In genomic region chr7:31335889-31336201, GRCh38 we compare ENCODE assay signal across 24 cellular contexts. TPM values are rescaled to one million over a fixed set of nuclear protein-coding genes. Genes with fewer than 3 reads are reported as not detected.
DNase-seq lines count a peak whose midpoint lies in the region; ATAC-seq and TF ChIP-seq lines count a peak whose summit lies in the region.
"Had no signal": no experiment of that assay in that cellular context is flagged by ENCODE, and none has a peak within 500 bp of the region (broad histone marks: within the 10 kb centered on the region; RNA-seq: fewer than 3 reads in every experiment).

No MANE protein-coding gene starts in this region.

- no peak overlapping the region for H3K23ac ChIP-seq in mesenchymal stem cell (ENCODE audit: low read length in 2 of 2)

- H3K4me3 ChIP-seq in esophagus muscularis mucosa (peak overlapping the region; percentile 7 to 32 (median 27)), mesenchymal stem cell (ENCODE audit: insufficient read depth in 1 of 2, low read depth in 1 of 2, low read length in 2 of 2) (peak overlapping the region in 1 of 2 experiments; percentile 18), suprapubic skin (peak overlapping the region; percentile 8)
- H3K4me3 ChIP-seq: BLaER1, K562, mucosa of descending colon, SK-N-MC had no signal

- H2BK120ac ChIP-seq in mesenchymal stem cell (ENCODE audit: low read depth, low read length): no peak overlapping the region

- H3K27me3 Mint-ChIP-seq in WTC11 (ENCODE audit: low read depth): peaks cover 62% of the 10 kb centered on the region

- no peak overlapping the region for H3K18ac ChIP-seq in mesenchymal stem cell (ENCODE audit: low read depth in 1 of 2, low read length in 2 of 2)

- H3K27me3 ChIP-seq in esophagus muscularis mucosa (peaks cover 0 to 42% (median 14%) of the 10 kb centered on the region in 4 donors), mesenchymal stem cell (ENCODE audit: control insufficient read depth in 1 of 2, insufficient read depth in 1 of 2, low read length in 2 of 2) (peaks cover 35 to 60% of the 10 kb centered on the region in 2 experiments), suprapubic skin (peaks cover 47% of the 10 kb centered on the region)
- H3K27me3 ChIP-seq: BLaER1 had no signal

- CTCF ChIA-PET in WTC11 (lab: Charles Lee): interaction anchor here (0.6 to 3.4 kb wide), 37 partner anchors 9 to 432 kb away, joined by 3 to 67 read pairs (median 4); no protein-coding TSS in a partner anchor

- H3K9me3 ChIP-seq in esophagus muscularis mucosa (peaks cover 0 to 3% (median 0%) of the 10 kb centered on the region in 4 donors), mesenchymal stem cell (ENCODE audit: control insufficient read depth, low read length) (no peaks in the 10 kb centered on the region), suprapubic skin (no peaks in the 10 kb centered on the region)
- H3K9me3 ChIP-seq: mucosa of descending colon had no signal

- TF ChIP-seq EP300 in esophagus muscularis mucosa (IDR thresholded peaks at IDR 0.05): no peak
- no peak for TF ChIP-seq EP300 in suprapubic skin (IDR thresholded peaks at IDR 0.05)

- H4K91ac ChIP-seq in mesenchymal stem cell (ENCODE audit: low read length): no peak overlapping the region

- no peak overlapping the region for H3K4ac ChIP-seq in mesenchymal stem cell (ENCODE audit: low read depth in 1 of 2, low read length in 2 of 2)

- no peak overlapping the region for H4K8ac ChIP-seq in mesenchymal stem cell (ENCODE audit: low read length)

- no peak for DNase-seq in WTC11 (ENCODE audit: low spot score)
- DNase-seq in esophagus muscularis mucosa (ENCODE audit: extremely low spot score): no peak
- no peak for DNase-seq in mesenchymal stem cell
- no peak for DNase-seq in suprapubic skin (ENCODE audit: low spot score in 2 of 2)
- no peak for DNase-seq in activated T-cell treated with anti-CD3 and anti-CD28 coated beads, Interleukin-2, amount 50 U/mL, for 1 hour
- no peak for DNase-seq in NCI-H748 (lab: John Stamatoyannopoulos, UW; ENCODE audit: unreplicated experiment)
- DNase-seq: activated effector memory CD4-positive, alpha-beta T cell treated with Interleukin-2 at 50 U/mL for 16 hours; amniotic stem cell; NCI-H1092 treated with DMSO at 0.1 percent for 48 hours; NCI-H69; T1000 had no signal

- no peaks in the 10 kb centered on the region for H3K9me3 Mint-ChIP-seq in WTC11

- WGBS in esophagus muscularis mucosa: 12% methylated on average over 12 of the region's 12 CpGs
- WGBS in mesenchymal stem cell: 32% methylated on average over 12 of the region's 12 CpGs
- 25% methylated on average over 11 of the region's 12 CpGs for WGBS in suprapubic skin

- H2BK5ac ChIP-seq in mesenchymal stem cell (ENCODE audit: low read depth, low read length, poor library complexity, severe bottlenecking): no peak overlapping the region

- ATAC-seq in WTC11 (peak; percentile 60; the same call in 1 of the 2 replicates), HG02623 (IDR thresholded peaks at IDR 0.05; ENCODE audit: unreplicated experiment) (no peak), HG03342 (IDR thresholded peaks at IDR 0.05; ENCODE audit: unreplicated experiment) (no peak)
- ATAC-seq: gastroesophageal sphincter had no signal

- H2BK12ac ChIP-seq in mesenchymal stem cell (ENCODE audit: low read length in 2 of 2): no peak overlapping the region

- H3K4me3 Mint-ChIP-seq in WTC11: peak overlapping the region; percentile 74

- TF ChIP-seq POLR2A in esophagus muscularis mucosa (IDR thresholded peaks at IDR 0.05; ENCODE audit: low read depth): no peak
- no peak for TF ChIP-seq POLR2A in suprapubic skin (IDR thresholded peaks at IDR 0.05)

- POLR2A ChIA-PET in WTC11 (lab: Charles Lee): no interaction called here

- intact Hi-C loops in esophagus muscularis mucosa (cut with DNase I): no loop called here

- H3K14ac ChIP-seq in mesenchymal stem cell (ENCODE audit: low read length in 2 of 2): no peak overlapping the region

- H3K4me1 ChIP-seq in esophagus muscularis mucosa (peaks cover 0 to 18% (median 11%) of the 10 kb centered on the region in 4 donors), mesenchymal stem cell (ENCODE audit: control insufficient read depth, insufficient read depth, low read depth, low read length) (peaks cover 7% of the 10 kb centered on the region), suprapubic skin (peaks cover 9% of the 10 kb centered on the region)
- H3K4me1 ChIP-seq: BLaER1 had no signal

- 0 out of 2 replicates have a peak, but pooled peaks cover 2% of the 10 kb centered on the region for H3K4me1 Mint-ChIP-seq in WTC11

- H3K27ac Mint-ChIP-seq in WTC11: no peak overlapping the region

- no peak overlapping the region for H3K27ac ChIP-seq in esophagus muscularis mucosa (replicated peaks in 1 of 4)
- H3K27ac ChIP-seq in mesenchymal stem cell (ENCODE audit: low read length, poor library complexity, severe bottlenecking): no peak overlapping the region
- no peak overlapping the region for H3K27ac ChIP-seq in suprapubic skin
- H3K27ac ChIP-seq: BLaER1, epithelial cell of prostate, gastroesophageal sphincter, SK-N-MC, tibial nerve had no signal

- peak overlapping the region; percentile 7 for H3K4me2 ChIP-seq in mesenchymal stem cell (ENCODE audit: low read length, poor library complexity, severe bottlenecking)
- H3K4me2 ChIP-seq: BLaER1 had no signal

- H3K79me1 ChIP-seq in mesenchymal stem cell (replicated peaks; ENCODE audit: low read length, poor library complexity, severe bottlenecking): no peaks in the 10 kb centered on the region

- no peak overlapping the region for H2AK5ac ChIP-seq in mesenchymal stem cell (ENCODE audit: low read length, severe bottlenecking)

- no peaks in the 10 kb centered on the region for H3K36me3 ChIP-seq in esophagus muscularis mucosa
- H3K36me3 ChIP-seq in mesenchymal stem cell (ENCODE audit: control insufficient read depth in 1 of 2, insufficient read depth in 2 of 2, low read depth in 1 of 2, low read length in 2 of 2): no peaks in the 10 kb centered on the region
- no peaks in the 10 kb centered on the region for H3K36me3 ChIP-seq in suprapubic skin
- H3K36me3 ChIP-seq: BLaER1, gastroesophageal sphincter, tibial nerve had no signal

- H2BK15ac ChIP-seq in mesenchymal stem cell (ENCODE audit: low read depth, poor library complexity, severe bottlenecking): no peak overlapping the region

- no peak overlapping the region for H3K9ac ChIP-seq in mesenchymal stem cell (ENCODE audit: low read length)
- H3K9ac ChIP-seq: BLaER1 had no signal

- H3K36me3 Mint-ChIP-seq in WTC11: no peaks in the 10 kb centered on the region

- H2AFZ ChIP-seq in mesenchymal stem cell (ENCODE audit: low read depth, low read length): no peak overlapping the region

- TF ChIP-seq CTCF in WTC11 (IDR thresholded peaks at IDR 0.05): no peak
- no peak for TF ChIP-seq CTCF in esophagus muscularis mucosa (IDR thresholded peaks at IDR 0.05)
- no peak for TF ChIP-seq CTCF in suprapubic skin (IDR thresholded peaks at IDR 0.05)

TF ChIP-seq in WTC11, 78 proteins besides CTCF, POLR2A, EP300 and RAD21 (continues in another document):
- no peak for TF ChIP-seq ZNF317 (CRISPR knock-in tag; IDR thresholded peaks at IDR 0.05; ENCODE audit: borderline replicate concordance, low read depth)
- no peak for TF ChIP-seq E2F5 (CRISPR knock-in tag; IDR thresholded peaks at IDR 0.05)
- TF ChIP-seq CREM (CRISPR knock-in tag; IDR thresholded peaks at IDR 0.05): no peak
- no peak for TF ChIP-seq TP53 (CRISPR knock-in tag; IDR thresholded peaks at IDR 0.05)
- TF ChIP-seq CDX4 (CRISPR knock-in tag; IDR thresholded peaks at IDR 0.05; ENCODE audit: borderline replicate concordance): no peak
- no peak for TF ChIP-seq E2F4 (CRISPR knock-in tag; IDR thresholded peaks at IDR 0.05; ENCODE audit: borderline replicate concordance, low read depth)
- TF ChIP-seq STAT6 (CRISPR knock-in tag; conservative IDR thresholded peaks at IDR 0.05; ENCODE audit: low read depth): no peak

RNA-seq across cellular contexts. Expression of gene NEUROD6, which starts 4.7 kb away (rescaled TPM):
- not detected in 3 replicates for total RNA-seq in WTC11 (2021)
- total RNA-seq in esophagus muscularis mucosa: not detected
- polyA plus RNA-seq in mesenchymal stem cell (2013, experiment 1 of 2): not detected
- not detected for polyA plus RNA-seq in mesenchymal stem cell (2013, experiment 2 of 2)
- total RNA-seq in suprapubic skin: not detected
- total RNA-seq: chondrocyte, gastroesophageal sphincter, K562, kidney epithelial cell, mucosa of descending colon, osteocyte, skeletal muscle tissue, tibial nerve had no signal
- polyA plus RNA-seq: K562 had no signal
